13 cellular contexts compared by ENCODE assay signal in the genomic region with DNA sequence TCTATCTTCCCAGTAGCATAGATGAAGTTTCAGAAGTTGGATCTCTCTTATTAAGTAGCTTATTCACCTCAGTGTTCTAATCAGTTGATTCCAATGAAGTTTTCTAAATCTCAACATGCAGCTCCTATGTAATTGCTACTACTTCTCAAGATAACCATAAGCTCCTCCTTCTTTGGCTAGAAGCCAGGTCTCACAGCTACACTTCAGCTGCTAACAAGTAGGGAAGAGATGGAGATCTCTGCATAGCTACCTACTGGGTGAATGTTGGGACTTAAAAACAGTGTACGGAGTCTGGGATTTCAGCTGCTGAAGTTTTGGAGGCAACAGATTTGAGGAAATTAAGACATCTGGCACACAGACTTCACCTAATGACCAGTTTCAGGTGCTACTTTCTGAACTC.
DNase-seq lines count a peak whose midpoint lies in the region; ATAC-seq and TF ChIP-seq lines count a peak whose summit lies in the region.
"Had no signal": no experiment of that assay in that cellular context is flagged by ENCODE, and none has a peak within 500 bp of the region (broad histone marks: within the 10 kb centered on the region; RNA-seq: fewer than 3 reads in every experiment).

No MANE protein-coding gene starts in this region.

- no peak overlapping the region for H3K4me3 ChIP-seq in Jurkat, Clone E6-1 (ENCODE audit: low read length)
- H3K4me3 ChIP-seq in naive thymus-derived CD4-positive, alpha-beta T cell (ENCODE audit: low read length), result no peak overlapping the region

- H3K27me3 ChIP-seq in foreskin keratinocyte, result no peaks in the 10 kb centered on the region
- no peaks in the 10 kb centered on the region for H3K27me3 ChIP-seq in naive thymus-derived CD4-positive, alpha-beta T cell (ENCODE audit: control insufficient read depth in 2 of 2, insufficient read depth in 2 of 2, low read length in 2 of 2)
- H3K27me3 ChIP-seq: brain microvascular endothelial cell had no signal

- no peaks in the 10 kb centered on the region for H3K4me1 Mint-ChIP-seq in naive thymus-derived CD4-positive, alpha-beta T cell
- H3K4me1 Mint-ChIP-seq: activated naive CD4-positive, alpha-beta T cell treated with anti-CD3 and anti-CD28 coated beads, Interleukin-2, amount 10 ng/mL, durations not matched to agents 7 days and 5 days had no signal

- no peaks in the 10 kb centered on the region for H3K27me3 Mint-ChIP-seq in naive thymus-derived CD4-positive, alpha-beta T cell
- H3K27me3 Mint-ChIP-seq: activated naive CD4-positive, alpha-beta T cell treated with anti-CD3 and anti-CD28 coated beads, Interleukin-2, amount 10 ng/mL, durations not matched to agents 7 days and 5 days had no signal

- peaks cover 0 to 14% (median 0%) of the 10 kb centered on the region in 11 donors for H3K9me3 Mint-ChIP-seq in naive thymus-derived CD4-positive, alpha-beta T cell
- H3K9me3 Mint-ChIP-seq: activated naive CD4-positive, alpha-beta T cell treated with anti-CD3 and anti-CD28 coated beads, Interleukin-2, amount 10 ng/mL, durations not matched to agents 7 days and 5 days had no signal

- ATAC-seq in foreskin keratinocyte, result peak; percentile 36
- ATAC-seq in naive thymus-derived CD4-positive, alpha-beta T cell, result no peak
- ATAC-seq: left colon, sciatic nerve had no signal

- no peak overlapping the region for H3K27ac Mint-ChIP-seq in naive thymus-derived CD4-positive, alpha-beta T cell
- H3K27ac Mint-ChIP-seq: activated naive CD4-positive, alpha-beta T cell treated with anti-CD3 and anti-CD28 coated beads, Interleukin-2, amount 10 ng/mL, durations not matched to agents 7 days and 5 days had no signal

- POLR2A ChIA-PET in naive thymus-derived CD4-positive, alpha-beta T cell (lab: Charles Lee), result no interaction called here

- intact Hi-C loops in naive thymus-derived CD4-positive, alpha-beta T cell (cut with micrococcal nuclease), result no loop called here

- peak overlapping the region; percentile 25 for H3K27ac ChIP-seq in foreskin keratinocyte
- H3K27ac ChIP-seq in naive thymus-derived CD4-positive, alpha-beta T cell (ENCODE audit: low read depth, low read length), result no peak overlapping the region

- peak; percentile 31 for DNase-seq in EH (ENCODE audit: low read depth)
- DNase-seq in Jurkat, Clone E6-1 (ENCODE audit: low read depth, low spot score), result peak; percentile 4
- peak; percentile 45 for DNase-seq in RPMI8226
- peak in 1 of 2 donors; percentile 47 for DNase-seq in foreskin keratinocyte
- DNase-seq in NCI-H1048 (lab: John Stamatoyannopoulos, UW), result no peak
- no peak for DNase-seq in stimulated activated naive CD4-positive, alpha-beta T cell (lab: John Stamatoyannopoulos, UW)
- DNase-seq in naive thymus-derived CD4-positive, alpha-beta T cell, result no peak
- DNase-seq in D341Med (ENCODE audit: low spot score), result no peak
- DNase-seq: activated naive CD4-positive, alpha-beta T cell treated with anti-CD3 and anti-CD28 coated beads, Interleukin-2, amount 10 ng/mL, durations not matched to agents 7 days and 5 days; left colon; NCI-H1092 treated with DMSO at 0.1 percent for 48 hours had no signal

- no peaks in the 10 kb centered on the region for H3K36me3 ChIP-seq in naive thymus-derived CD4-positive, alpha-beta T cell (ENCODE audit: control insufficient read depth in 2 of 3, insufficient read depth in 3 of 3, low read length in 3 of 3)
- H3K36me3 ChIP-seq: brain microvascular endothelial cell had no signal

- no peaks in the 10 kb centered on the region for H3K9me3 ChIP-seq in naive thymus-derived CD4-positive, alpha-beta T cell (ENCODE audit: control insufficient read depth in 2 of 3, low read length in 3 of 3)

- no peak for TF ChIP-seq CTCF in foreskin keratinocyte (conservative IDR thresholded peaks at IDR 0.05)

- no peak overlapping the region for H3K4me3 Mint-ChIP-seq in naive thymus-derived CD4-positive, alpha-beta T cell
- H3K4me3 Mint-ChIP-seq: activated naive CD4-positive, alpha-beta T cell treated with anti-CD3 and anti-CD28 coated beads, Interleukin-2, amount 10 ng/mL, durations not matched to agents 7 days and 5 days had no signal

- H3K36me3 Mint-ChIP-seq in naive thymus-derived CD4-positive, alpha-beta T cell, result no peaks in the 10 kb centered on the region
- H3K36me3 Mint-ChIP-seq: activated naive CD4-positive, alpha-beta T cell treated with anti-CD3 and anti-CD28 coated beads, Interleukin-2, amount 10 ng/mL, durations not matched to agents 7 days and 5 days had no signal

- H3K4me1 ChIP-seq in foreskin keratinocyte, result peaks cover 16% of the 10 kb centered on the region
- H3K4me1 ChIP-seq in naive thymus-derived CD4-positive, alpha-beta T cell (ENCODE audit: control insufficient read depth in 2 of 2, insufficient read depth in 2 of 2, low read length in 2 of 2), result no peaks in the 10 kb centered on the region

- CTCF ChIA-PET in naive thymus-derived CD4-positive, alpha-beta T cell (lab: Charles Lee), result no interaction called here

Comparison
In these comparisons a context has a peak if more than half of its experiments do, and no peak if none do; other contexts are left out.
1. DNase-seq: peak in EH (single experiment), Jurkat, Clone E6-1 (single experiment) and RPMI8226 (single experiment); none in NCI-H1048 (single experiment), stimulated activated naive CD4-positive, alpha-beta T cell (0 of 6), naive thymus-derived CD4-positive, alpha-beta T cell (0 of 9) and D341Med (single experiment).